In the genomic region with DNA sequence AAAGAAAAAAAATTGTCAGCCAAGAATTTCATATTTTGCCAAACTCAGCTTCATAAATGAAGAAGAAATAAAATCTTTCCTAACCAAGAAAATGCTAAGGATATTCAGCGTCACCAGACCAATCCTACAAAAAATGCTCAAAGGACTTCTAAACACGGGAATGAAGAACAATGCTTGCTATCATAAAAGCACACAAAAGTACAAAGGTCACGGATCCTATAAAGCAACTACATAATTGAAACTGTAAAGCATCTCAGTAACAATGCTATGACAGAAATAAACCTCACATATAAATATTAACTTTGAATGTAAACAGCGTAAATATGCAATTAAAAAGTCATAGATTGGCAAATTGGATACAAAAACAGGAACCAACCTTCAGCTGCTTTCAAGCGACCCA, we compare ENCODE assay signal across 10 cellular contexts.
"Had no signal": no experiment of that assay in that cellular context is flagged by ENCODE, and none has a peak within 500 bp of the region (broad histone marks: within the 10 kb centered on the region; RNA-seq: fewer than 3 reads in every experiment).

No MANE protein-coding gene starts in this region.

- ATAC-seq: GM23338, HCT116 had no signal

- H2AFZ ChIP-seq: GM23338 had no signal

- H3K4me3 ChIP-seq: GM23338, HAP-1 had no signal

- H3K4me2 ChIP-seq: GM23338 had no signal

- DNase-seq: GOT3, H7, H9, HCEC 1CT, HFFc6 had no signal

- H3K36me3 ChIP-seq: HAP-1 had no signal

- FAIRE-seq: H1, H54 had no signal

- H3K4me1 ChIP-seq: HAP-1 had no signal

- H3K9me3 ChIP-seq: HAP-1 had no signal
